ENCODE assay signal across 9 cellular contexts in the genomic region with DNA sequence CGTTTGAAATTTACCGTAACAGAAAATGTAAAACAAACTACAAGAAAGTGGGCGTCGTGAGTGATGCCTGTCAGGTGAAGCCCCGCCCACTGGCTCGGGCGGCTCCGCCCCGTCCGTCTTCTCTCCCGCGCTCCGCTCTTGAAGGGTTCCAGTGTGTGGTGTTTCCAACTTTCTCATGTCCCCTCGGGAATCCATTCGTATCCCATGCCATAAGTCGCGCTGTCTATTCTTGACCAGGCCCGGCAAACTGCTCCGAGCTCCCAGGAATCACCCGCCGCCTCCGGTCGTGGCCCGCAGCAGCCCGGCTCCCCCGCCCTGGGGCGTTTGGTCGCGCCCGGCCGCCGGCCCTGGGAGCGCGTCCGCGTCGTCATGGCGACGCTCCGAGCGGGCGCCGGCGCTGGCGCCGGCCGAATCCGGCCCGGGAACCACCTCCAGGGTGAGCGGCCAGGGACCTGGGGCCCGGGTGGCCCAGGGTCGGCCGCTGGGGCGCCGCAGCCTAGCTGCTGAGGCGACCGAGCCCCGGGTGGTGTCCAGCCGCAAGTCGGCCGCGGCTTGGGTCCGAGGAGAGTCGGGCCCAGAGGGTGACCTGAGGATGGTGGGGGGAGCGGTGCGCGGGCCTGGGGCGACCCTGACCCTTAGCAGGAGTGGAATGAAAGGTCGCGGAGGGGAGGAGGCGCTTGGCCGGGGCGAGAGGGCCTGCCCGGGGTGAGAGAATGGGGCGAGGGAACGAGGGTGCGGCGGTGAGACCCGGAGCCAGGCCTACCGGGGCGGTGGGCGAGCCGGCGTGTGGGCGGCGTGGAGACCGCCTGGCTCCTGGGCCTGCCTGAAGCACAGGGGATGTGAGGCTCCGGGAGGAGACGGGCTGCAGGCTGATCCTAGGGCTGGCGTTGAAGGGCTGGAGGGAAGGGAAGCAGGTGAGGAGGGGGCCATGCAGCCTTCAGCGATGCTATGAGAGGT. TPM values are rescaled to one million over a fixed set of nuclear protein-coding genes. Genes with fewer than 3 reads are reported as not detected.
DNase-seq lines count a peak whose midpoint lies in the region; ATAC-seq and TF ChIP-seq lines count a peak whose summit lies in the region.
"Had no signal": no experiment of that assay in that cellular context is flagged by ENCODE, and none has a peak within 500 bp of the region (broad histone marks: within the 10 kb centered on the region; RNA-seq: fewer than 3 reads in every experiment).

TSS of gene CFAP221 (plus strand) at position 375 of the 957 bp plus-strand sequence. CDS start 1,683 bp downstream, outside the sequence.

- H3K4me3 Mint-ChIP-seq in GM23338: peak within 1 kb of the TSS; percentile 87
- peak within 1 kb of the TSS; percentile 65 for H3K4me3 Mint-ChIP-seq in activated CD4-positive, alpha-beta T cell treated with anti-CD3 and anti-CD28 coated beads for 36 hours

- H3K4me1 Mint-ChIP-seq in GM23338: peaks cover 10% of the 10 kb centered on the region
- H3K4me1 Mint-ChIP-seq in activated CD4-positive, alpha-beta T cell treated with anti-CD3 and anti-CD28 coated beads for 36 hours: peaks cover 4% of the 10 kb centered on the region

- H2AFZ ChIP-seq in GM23338: peak within 1 kb of the TSS; percentile 97

- H3K4me3 ChIP-seq in GM23338 (peak within 1 kb of the TSS; percentile 94), dorsolateral prefrontal cortex (peak within 1 kb of the TSS; percentile 46 to 86 (median 73)), right lobe of liver (peak within 1 kb of the TSS; percentile 54 to 67 (median 58))

- no peaks in the 10 kb centered on the region for H3K9me3 ChIP-seq in right lobe of liver

- DNase-seq in DMS79 (lab: John Stamatoyannopoulos, UW) (peak; percentile 56), GM23338 (ENCODE audit: low spot score) (peak; percentile 88), NCI-H1048 (lab: John Stamatoyannopoulos, UW) (peak; percentile 46), dorsolateral prefrontal cortex (peak; percentile 37 to 84 (median 76)), right lobe of liver (peak; percentile 77 to 81 (median 79))
- DNase-seq in activated CD4-positive, alpha-beta T cell treated with anti-CD3 and anti-CD28 coated beads for 36 hours: peak; percentile 83
- peak; percentile 7 for DNase-seq in stimulated activated CD4-positive, alpha-beta T cell treated with anti-CD3 and anti-CD28 coated beads, Interleukin-2, amount 100 ng/mL, for 4 hours (ENCODE audit: low read depth)

- H3K79me2 ChIP-seq in GM23338 (replicated peaks; ENCODE audit: insufficient read depth): no peaks in the 10 kb centered on the region

- 3% methylated on average over 31 of the region's 91 CpGs for WGBS in right lobe of liver (ENCODE audit: insufficient coverage, low coverage, low lambda C conversion rate, missing lambda C conversion rate)

- H3K9me2 ChIP-seq in GM23338 (ENCODE audit: insufficient read depth): no peaks in the 10 kb centered on the region; the same call in 1 of the 2 replicates

- POLR2A ChIA-PET in activated CD4-positive, alpha-beta T cell treated with anti-CD3 and anti-CD28 coated beads for 36 hours (lab: Charles Lee): no interaction called here

- 0 out of 2 replicates have a peak, but pooled peaks cover 3% of the 10 kb centered on the region for H3F3A ChIP-seq in GM23338 (replicated peaks; ENCODE audit: low read depth)

- intact Hi-C loops in activated CD4-positive, alpha-beta T cell treated with anti-CD3 and anti-CD28 coated beads for 36 hours (cut with DNase I, micrococcal nuclease): loop anchor here in 1 of 2 experiments (1.0 kb wide), 1 partner anchor 135 kb away; the partner anchor contains the start of gene TMEM177
- intact Hi-C loops in dorsolateral prefrontal cortex (cut with DNase I): no loop called here
- intact Hi-C loops in right lobe of liver (cut with DNase I): no loop called here

- H3K36me3 ChIP-seq in GM23338 (ENCODE audit: insufficient read depth) (no peaks in the 10 kb centered on the region), right lobe of liver (no peaks in the 10 kb centered on the region)

- no peaks in the 10 kb centered on the region for H4K20me1 ChIP-seq in GM23338 (replicated peaks; ENCODE audit: insufficient read depth)

- peak; percentile 84 for TF ChIP-seq POLR2A in right lobe of liver (IDR thresholded peaks at IDR 0.05)

- H3K4me1 ChIP-seq in GM23338 (ENCODE audit: insufficient read depth): peaks cover 11% of the 10 kb centered on the region
- H3K4me1 ChIP-seq in right lobe of liver: peaks cover 0 to 10% (median 0%) of the 10 kb centered on the region in 4 donors

- H3K27ac ChIP-seq in GM23338 (ENCODE audit: low read depth) (no peak within 1 kb of the TSS), dorsolateral prefrontal cortex (peak within 1 kb of the TSS in 27 of 59 donors; percentile 15 to 74 (median 51)), right lobe of liver (peak within 1 kb of the TSS; percentile 39 to 74 (median 41))

- no peaks in the 10 kb centered on the region for H3K9me3 Mint-ChIP-seq in GM23338
- H3K9me3 Mint-ChIP-seq in activated CD4-positive, alpha-beta T cell treated with anti-CD3 and anti-CD28 coated beads for 36 hours (ENCODE audit: low read depth): no peaks in the 10 kb centered on the region

- CTCF ChIA-PET in activated CD4-positive, alpha-beta T cell treated with anti-CD3 and anti-CD28 coated beads for 36 hours (lab: Charles Lee): interaction anchor here (0.6 kb wide), 2 partner anchors 405 to 1390 kb away, joined by 3 read pairs; no protein-coding TSS in a partner anchor

- H3K4me2 ChIP-seq in GM23338: peak within 1 kb of the TSS; percentile 95

- H3K27ac Mint-ChIP-seq in GM23338: peak within 1 kb of the TSS; percentile 89; the same call in 1 of the 2 replicates
- no peak within 1 kb of the TSS for H3K27ac Mint-ChIP-seq in activated CD4-positive, alpha-beta T cell treated with anti-CD3 and anti-CD28 coated beads for 36 hours

- ATAC-seq in GM23338: peak; percentile 95
- ATAC-seq in activated CD4-positive, alpha-beta T cell treated with anti-CD3 and anti-CD28 coated beads for 36 hours: peak; percentile 95
- peak; percentile 89 to 98 (median 95) for ATAC-seq in right lobe of liver
- ATAC-seq in HG02571 (IDR thresholded peaks at IDR 0.05; ENCODE audit: unreplicated experiment): no peak

- TF ChIP-seq CTCF in GM23338 (conservative IDR thresholded peaks at IDR 0.05; ENCODE audit: low read depth in 2 of 2) (no peak), dorsolateral prefrontal cortex (IDR thresholded peaks at IDR 0.05 in 54 of 56, conservative IDR thresholded peaks at IDR 0.05 in 2 of 56; ENCODE audit: low read depth in 1 of 56, partially characterized antibody in 56 of 56) (peak in 1 of 56 donors; percentile 12), right lobe of liver (IDR thresholded peaks at IDR 0.05) (no peak)

- peaks cover 5% of the 10 kb centered on the region for H3K27me3 Mint-ChIP-seq in GM23338 (ENCODE audit: insufficient read depth, low read depth, poor library complexity)
- peaks cover 43% of the 10 kb centered on the region for H3K27me3 Mint-ChIP-seq in activated CD4-positive, alpha-beta T cell treated with anti-CD3 and anti-CD28 coated beads for 36 hours

- H3K36me3 Mint-ChIP-seq in GM23338 (ENCODE audit: low read depth): no peaks in the 10 kb centered on the region
- H3K36me3 Mint-ChIP-seq in activated CD4-positive, alpha-beta T cell treated with anti-CD3 and anti-CD28 coated beads for 36 hours (ENCODE audit: low read depth): no peaks in the 10 kb centered on the region

- H3K27me3 ChIP-seq in GM23338 (ENCODE audit: insufficient read depth): peaks cover 15% of the 10 kb centered on the region
- H3K27me3 ChIP-seq in dorsolateral prefrontal cortex: no peaks in the 10 kb centered on the region
- H3K27me3 ChIP-seq in right lobe of liver: no peaks in the 10 kb centered on the region

TF ChIP-seq in GM23338, 12 proteins besides CTCF, POLR2A, EP300 and RAD21:
- no peak for TF ChIP-seq STAT1 (IDR thresholded peaks at IDR 0.05; ENCODE audit: unreplicated experiment)
- TF ChIP-seq CREB1 (CRISPR knock-in tag; IDR thresholded peaks at IDR 0.05; ENCODE audit: low read depth): peak; percentile 19; the same call in 1 of the 2 replicates
- TF ChIP-seq POLR2AphosphoS5 (IDR thresholded peaks at IDR 0.05; ENCODE audit: low read depth): 0 out of 2 replicates have a peak, but pooled peaks have one; percentile 28
- TF ChIP-seq NANOG (IDR thresholded peaks at IDR 0.05; ENCODE audit: borderline replicate concordance): no peak

RNA-seq across cellular contexts. Expression of gene CFAP221, which starts in this region (rescaled TPM):
- 0.23 and 0.42 TPM in 2 replicates for total RNA-seq in GM23338 (2014; rRNA removed; shearing (Covaris generic))
- 0.65 and 0.96 TPM in 2 replicates for polyA plus RNA-seq in GM23338 (2016; fragmentation: Nextera tagmentation; extraction: Ambion mirVana)
- total RNA-seq in activated CD4-positive, alpha-beta T cell treated with anti-CD3 and anti-CD28 coated beads for 36 hours: not detected
- total RNA-seq in dorsolateral prefrontal cortex (10 to 100 TPM; 15.0 to 58.0 (median 33.8) TPM), right lobe of liver (1 to 10 TPM in 5 of 6 experiments, under 1 TPM in 1; 0.56 to 5.8 (median 2.4) TPM)
- total RNA-seq: activated CD8-positive, alpha-beta memory T cell treated with anti-CD3 and anti-CD28 coated beads for 36 hours had no signal

Comparison
In these comparisons a context has a peak if more than half of its experiments do, and no peak if none do; other contexts are left out.
1. Peak in DNase-seq, ATAC-seq, H3K4me3 ChIP-seq and H3K4me2 ChIP-seq in GM23338; RNA of the gene not detected or under 1 TPM.
2. Peak in DNase-seq and ATAC-seq in activated CD4-positive, alpha-beta T cell treated with anti-CD3 and anti-CD28 coated beads for 36 hours; RNA of the gene not detected or under 1 TPM.
3. DNase-seq: peak in every context shown above with its lines; median percentile 88 in GM23338; 83 in activated CD4-positive, alpha-beta T cell treated with anti-CD3 and anti-CD28 coated beads for 36 hours; 79 in right lobe of liver; 76 in dorsolateral prefrontal cortex; 56 in DMS79; 46 in NCI-H1048; 7 in stimulated activated CD4-positive, alpha-beta T cell treated with anti-CD3 and anti-CD28 coated beads, Interleukin-2, amount 100 ng/mL, for 4 hours.